22 cellular contexts compared by ENCODE assay signal in genomic region chr5:18985397-18985796, GRCh38.
DNase-seq lines count a peak whose midpoint lies in the region; ATAC-seq and TF ChIP-seq lines count a peak whose summit lies in the region.
"Had no signal": no experiment of that assay in that cellular context is flagged by ENCODE, and none has a peak within 500 bp of the region (broad histone marks: within the 10 kb centered on the region; RNA-seq: fewer than 3 reads in every experiment).

No MANE protein-coding gene starts in this region.

- H3K79me2 ChIP-seq in mammary epithelial cell (ENCODE audit: insufficient read depth, low read length), result no peaks in the 10 kb centered on the region
- no peaks in the 10 kb centered on the region for H3K79me2 ChIP-seq in hepatocyte

- no peak overlapping the region for H3K23ac ChIP-seq in neuronal stem cell (ENCODE audit: low read depth, low read length, poor library complexity)

- no peak for TF ChIP-seq CTCF in mammary epithelial cell (conservative IDR thresholded peaks at IDR 0.05 in 1 of 2, IDR thresholded peaks at IDR 0.05 in 1 of 2; ENCODE audit: extremely low read depth in 1 of 2, insufficient read depth in 1 of 2, low read depth in 1 of 2, low read length in 2 of 2)
- TF ChIP-seq CTCF in hepatocyte (IDR thresholded peaks at IDR 0.05; ENCODE audit: poor library complexity), result no peak

- DNase-seq in DMS53 (lab: John Stamatoyannopoulos, UW) (peak; percentile 13), DMS53 treated with DMSO at 0.1 percent for 48 hours (lab: John Stamatoyannopoulos, UW; ENCODE audit: unreplicated experiment) (no peak), NCI-H2081 (lab: John Stamatoyannopoulos, UW) (peak; percentile 51 to 82), mammary epithelial cell (peak; percentile 19), neuronal stem cell (ENCODE audit: low spot score) (peak; percentile 38), hepatocyte (ENCODE audit: low spot score) (no peak)
- DNase-seq: 8988T; activated CD4-positive, alpha-beta memory T cell treated with anti-CD3 and anti-CD28 coated beads, Interleukin-2, amount 10 ng/mL, durations not matched to agents 7 days and 5 days; activated CD8-positive, alpha-beta memory T cell treated with anti-CD3 and anti-CD28 coated beads, Interleukin-2, amount 50 U/mL, for 48 hours; amygdala; CD4-positive, CD25-positive, alpha-beta regulatory T cell; effector CD8-positive, alpha-beta T cell; EL; head of caudate nucleus; left cardiac atrium; NCI-H510A treated with DMSO at 0.1 percent for 48 hours; psoas muscle; SJCRH30; stimulated activated naive CD4-positive, alpha-beta T cell treated with Interleukin-2 at 50 U/mL for 16 hours had no signal

- H3K9ac ChIP-seq in mammary epithelial cell (ENCODE audit: insufficient read depth, low read length) (no peak overlapping the region), neuronal stem cell (ENCODE audit: low read depth, low read length, poor library complexity) (no peak overlapping the region)

- no peaks in the 10 kb centered on the region for H4K20me1 ChIP-seq in mammary epithelial cell (ENCODE audit: insufficient read depth, low read length)
- no peaks in the 10 kb centered on the region for H4K20me1 ChIP-seq in hepatocyte (ENCODE audit: insufficient read depth, poor library complexity, severe bottlenecking)

- WGBS in mammary epithelial cell (ENCODE audit: low coverage, missing lambda C conversion rate), result 46% methylated on average over 5 of the region's 5 CpGs
- no CpG with 5 or more reads among the region's 5 CpGs for WGBS in neuronal stem cell (ENCODE audit: extremely low coverage in 2 of 2, insufficient read length in 2 of 2, insufficient replicate concordance in 1 of 2), 2 donors
- 42% methylated on average over 5 of the region's 5 CpGs for WGBS in hepatocyte (ENCODE audit: low lambda C conversion rate, missing lambda C conversion rate)

- H2BK5ac ChIP-seq in neuronal stem cell (ENCODE audit: low read length), result no peak overlapping the region

- no peak overlapping the region for H3K27ac ChIP-seq in mammary epithelial cell (ENCODE audit: insufficient read depth, low read depth, low read length)
- peak overlapping the region; percentile 87 for H3K27ac ChIP-seq in neuronal stem cell (replicated peaks; ENCODE audit: low read length)
- H3K27ac ChIP-seq in hepatocyte, result no peak overlapping the region
- H3K27ac ChIP-seq: psoas muscle, SJCRH30, vagina had no signal

- BruUV-seq in mammary epithelial cell (replicated peaks; lab: Mats Ljungman, UMichigan), result no TSS peak

- H3K9me2 ChIP-seq in hepatocyte (replicated peaks; ENCODE audit: insufficient read depth), result no peaks in the 10 kb centered on the region

- no peak overlapping the region for H2BK12ac ChIP-seq in neuronal stem cell (ENCODE audit: low read length)

- no peaks in the 10 kb centered on the region for H3K4me1 ChIP-seq in mammary epithelial cell (ENCODE audit: insufficient read depth, low read length)
- peaks cover 7 to 12% of the 10 kb centered on the region in 2 donors for H3K4me1 ChIP-seq in neuronal stem cell (ENCODE audit: control insufficient read depth in 2 of 2, insufficient read depth in 1 of 2, low read depth in 1 of 2, low read length in 2 of 2)
- H3K4me1 ChIP-seq in hepatocyte (ENCODE audit: insufficient read depth), result no peaks in the 10 kb centered on the region
- H3K4me1 ChIP-seq: psoas muscle, SJCRH30, vagina had no signal

- no peaks in the 10 kb centered on the region for H3K79me1 ChIP-seq in neuronal stem cell (ENCODE audit: low read depth, low read length)

- dilution Hi-C loops in mammary epithelial cell (cut with HindIII; ENCODE audit: low sequenced_read_pairs), result no loop called here

- intact Hi-C loops in mammary epithelial cell (cut with micrococcal nuclease), result no loop called here

- CTCF ChIA-PET in mammary epithelial cell (lab: Charles Lee; ENCODE audit: low non-redundant PET), result no interaction called here

- H3K27me3 ChIP-seq in mammary epithelial cell (ENCODE audit: insufficient read depth, low read length), result no peaks in the 10 kb centered on the region
- no peaks in the 10 kb centered on the region for H3K27me3 ChIP-seq in neuronal stem cell (ENCODE audit: control insufficient read depth in 3 of 3, insufficient read depth in 3 of 3, low read depth in 1 of 3, low read length in 3 of 3)
- no peaks in the 10 kb centered on the region for H3K27me3 ChIP-seq in hepatocyte
- H3K27me3 ChIP-seq: SJCRH30, vagina had no signal

- H3K18ac ChIP-seq in neuronal stem cell (ENCODE audit: low read length), result no peak overlapping the region

- no peak overlapping the region for H2BK15ac ChIP-seq in neuronal stem cell (ENCODE audit: low read length)

- H3K14ac ChIP-seq in neuronal stem cell (ENCODE audit: low read length), result no peak overlapping the region

- no peak overlapping the region for H3K4me3 ChIP-seq in mammary epithelial cell (replicated peaks in 1 of 3; ENCODE audit: insufficient read depth in 1 of 3, low read depth in 2 of 3, low read length in 3 of 3)
- no peak overlapping the region for H3K4me3 ChIP-seq in neuronal stem cell (ENCODE audit: low read length in 2 of 2)
- H3K4me3 ChIP-seq in hepatocyte, result no peak overlapping the region
- H3K4me3 ChIP-seq: psoas muscle, SJCRH30, vagina had no signal

- H3K9me3 ChIP-seq in mammary epithelial cell (replicated peaks; ENCODE audit: insufficient read depth, low read length), result no peaks in the 10 kb centered on the region
- no peaks in the 10 kb centered on the region for H3K9me3 ChIP-seq in neuronal stem cell (replicated peaks in 1 of 2; ENCODE audit: control insufficient read depth in 2 of 2, insufficient read depth in 1 of 2, low read depth in 1 of 2, low read length in 2 of 2)
- no peaks in the 10 kb centered on the region for H3K9me3 ChIP-seq in hepatocyte (ENCODE audit: low read depth)
- H3K9me3 ChIP-seq: SJCRH30, vagina had no signal

- in situ Hi-C loops in mammary epithelial cell (cut with MboI; ENCODE audit: low sequenced_read_pairs in 2 of 2), result no loop called here

- H3K4me2 ChIP-seq in mammary epithelial cell (ENCODE audit: insufficient read depth, low read depth, low read length), result no peak overlapping the region
- no peak overlapping the region for H3K4me2 ChIP-seq in neuronal stem cell (ENCODE audit: insufficient read depth, low read length, poor library complexity, severe bottlenecking)
- H3K4me2 ChIP-seq in hepatocyte, result no peak overlapping the region

- no peak overlapping the region for H2BK120ac ChIP-seq in neuronal stem cell (ENCODE audit: low read depth, low read length)

- H4K91ac ChIP-seq in neuronal stem cell (ENCODE audit: low read depth, low read length, poor library complexity), result no peak overlapping the region

- no peak overlapping the region for H2AK5ac ChIP-seq in neuronal stem cell (ENCODE audit: low read depth, low read length)

- H2AFZ ChIP-seq in mammary epithelial cell (ENCODE audit: low read depth, low read length) (no peak overlapping the region), neuronal stem cell (ENCODE audit: low read length) (peak overlapping the region; percentile 73), hepatocyte (no peak overlapping the region)

- no peak overlapping the region for H3K4ac ChIP-seq in neuronal stem cell (ENCODE audit: low read length)

- no peak for ATAC-seq in GM19328 (IDR thresholded peaks at IDR 0.05; ENCODE audit: unreplicated experiment)
- ATAC-seq in GM19351 (IDR thresholded peaks at IDR 0.05; ENCODE audit: unreplicated experiment), result no peak
- ATAC-seq: left cardiac atrium, psoas muscle had no signal

- no peaks in the 10 kb centered on the region for H3K36me3 ChIP-seq in mammary epithelial cell (ENCODE audit: insufficient read depth, low read length)
- no peaks in the 10 kb centered on the region for H3K36me3 ChIP-seq in neuronal stem cell (replicated peaks in 1 of 2; ENCODE audit: control insufficient read depth in 2 of 2, insufficient read depth in 2 of 2, low read length in 2 of 2)
- no peaks in the 10 kb centered on the region for H3K36me3 ChIP-seq in hepatocyte (replicated peaks; ENCODE audit: insufficient read depth, low read depth)
- H3K36me3 ChIP-seq: SJCRH30, vagina had no signal

- H4K8ac ChIP-seq in neuronal stem cell (ENCODE audit: low read depth, low read length), result no peak overlapping the region

Comparison
In these comparisons a context has a peak if more than half of its experiments do, and no peak if none do; other contexts are left out.
1. DNase-seq: peak in DMS53 (single experiment), NCI-H2081 (2 of 2), mammary epithelial cell (single experiment) and neuronal stem cell (single experiment); none in DMS53 treated with DMSO at 0.1 percent for 48 hours (single experiment) and hepatocyte (single experiment).